In the genomic region with DNA sequence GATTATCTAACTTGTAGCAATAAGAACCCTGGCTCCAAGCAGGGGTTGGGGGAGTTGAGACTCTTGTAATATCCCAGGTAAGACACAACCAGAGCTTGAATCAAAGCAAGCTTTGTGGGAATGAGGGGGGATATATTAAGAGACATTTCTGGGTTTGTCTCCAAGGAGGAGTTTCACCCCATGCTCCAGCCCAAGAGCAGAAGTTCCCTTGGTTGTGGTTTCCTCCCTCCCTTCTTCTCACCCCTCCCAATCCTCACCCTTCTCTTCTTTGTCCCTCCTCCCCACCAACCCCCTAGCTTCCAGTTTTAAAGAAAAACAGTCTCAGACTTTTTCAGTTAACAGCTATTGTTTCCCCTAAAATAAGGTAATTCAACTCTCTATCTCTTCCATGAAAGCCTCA, we compare ENCODE assay signal across 1 cellular context.
TF ChIP-seq lines count a peak whose summit lies in the region.

No MANE protein-coding gene starts in this region.

TF ChIP-seq in GM23338, 12 proteins besides CTCF, POLR2A, EP300 and RAD21 (continued from another document):
- TF ChIP-seq, protein P1, sequence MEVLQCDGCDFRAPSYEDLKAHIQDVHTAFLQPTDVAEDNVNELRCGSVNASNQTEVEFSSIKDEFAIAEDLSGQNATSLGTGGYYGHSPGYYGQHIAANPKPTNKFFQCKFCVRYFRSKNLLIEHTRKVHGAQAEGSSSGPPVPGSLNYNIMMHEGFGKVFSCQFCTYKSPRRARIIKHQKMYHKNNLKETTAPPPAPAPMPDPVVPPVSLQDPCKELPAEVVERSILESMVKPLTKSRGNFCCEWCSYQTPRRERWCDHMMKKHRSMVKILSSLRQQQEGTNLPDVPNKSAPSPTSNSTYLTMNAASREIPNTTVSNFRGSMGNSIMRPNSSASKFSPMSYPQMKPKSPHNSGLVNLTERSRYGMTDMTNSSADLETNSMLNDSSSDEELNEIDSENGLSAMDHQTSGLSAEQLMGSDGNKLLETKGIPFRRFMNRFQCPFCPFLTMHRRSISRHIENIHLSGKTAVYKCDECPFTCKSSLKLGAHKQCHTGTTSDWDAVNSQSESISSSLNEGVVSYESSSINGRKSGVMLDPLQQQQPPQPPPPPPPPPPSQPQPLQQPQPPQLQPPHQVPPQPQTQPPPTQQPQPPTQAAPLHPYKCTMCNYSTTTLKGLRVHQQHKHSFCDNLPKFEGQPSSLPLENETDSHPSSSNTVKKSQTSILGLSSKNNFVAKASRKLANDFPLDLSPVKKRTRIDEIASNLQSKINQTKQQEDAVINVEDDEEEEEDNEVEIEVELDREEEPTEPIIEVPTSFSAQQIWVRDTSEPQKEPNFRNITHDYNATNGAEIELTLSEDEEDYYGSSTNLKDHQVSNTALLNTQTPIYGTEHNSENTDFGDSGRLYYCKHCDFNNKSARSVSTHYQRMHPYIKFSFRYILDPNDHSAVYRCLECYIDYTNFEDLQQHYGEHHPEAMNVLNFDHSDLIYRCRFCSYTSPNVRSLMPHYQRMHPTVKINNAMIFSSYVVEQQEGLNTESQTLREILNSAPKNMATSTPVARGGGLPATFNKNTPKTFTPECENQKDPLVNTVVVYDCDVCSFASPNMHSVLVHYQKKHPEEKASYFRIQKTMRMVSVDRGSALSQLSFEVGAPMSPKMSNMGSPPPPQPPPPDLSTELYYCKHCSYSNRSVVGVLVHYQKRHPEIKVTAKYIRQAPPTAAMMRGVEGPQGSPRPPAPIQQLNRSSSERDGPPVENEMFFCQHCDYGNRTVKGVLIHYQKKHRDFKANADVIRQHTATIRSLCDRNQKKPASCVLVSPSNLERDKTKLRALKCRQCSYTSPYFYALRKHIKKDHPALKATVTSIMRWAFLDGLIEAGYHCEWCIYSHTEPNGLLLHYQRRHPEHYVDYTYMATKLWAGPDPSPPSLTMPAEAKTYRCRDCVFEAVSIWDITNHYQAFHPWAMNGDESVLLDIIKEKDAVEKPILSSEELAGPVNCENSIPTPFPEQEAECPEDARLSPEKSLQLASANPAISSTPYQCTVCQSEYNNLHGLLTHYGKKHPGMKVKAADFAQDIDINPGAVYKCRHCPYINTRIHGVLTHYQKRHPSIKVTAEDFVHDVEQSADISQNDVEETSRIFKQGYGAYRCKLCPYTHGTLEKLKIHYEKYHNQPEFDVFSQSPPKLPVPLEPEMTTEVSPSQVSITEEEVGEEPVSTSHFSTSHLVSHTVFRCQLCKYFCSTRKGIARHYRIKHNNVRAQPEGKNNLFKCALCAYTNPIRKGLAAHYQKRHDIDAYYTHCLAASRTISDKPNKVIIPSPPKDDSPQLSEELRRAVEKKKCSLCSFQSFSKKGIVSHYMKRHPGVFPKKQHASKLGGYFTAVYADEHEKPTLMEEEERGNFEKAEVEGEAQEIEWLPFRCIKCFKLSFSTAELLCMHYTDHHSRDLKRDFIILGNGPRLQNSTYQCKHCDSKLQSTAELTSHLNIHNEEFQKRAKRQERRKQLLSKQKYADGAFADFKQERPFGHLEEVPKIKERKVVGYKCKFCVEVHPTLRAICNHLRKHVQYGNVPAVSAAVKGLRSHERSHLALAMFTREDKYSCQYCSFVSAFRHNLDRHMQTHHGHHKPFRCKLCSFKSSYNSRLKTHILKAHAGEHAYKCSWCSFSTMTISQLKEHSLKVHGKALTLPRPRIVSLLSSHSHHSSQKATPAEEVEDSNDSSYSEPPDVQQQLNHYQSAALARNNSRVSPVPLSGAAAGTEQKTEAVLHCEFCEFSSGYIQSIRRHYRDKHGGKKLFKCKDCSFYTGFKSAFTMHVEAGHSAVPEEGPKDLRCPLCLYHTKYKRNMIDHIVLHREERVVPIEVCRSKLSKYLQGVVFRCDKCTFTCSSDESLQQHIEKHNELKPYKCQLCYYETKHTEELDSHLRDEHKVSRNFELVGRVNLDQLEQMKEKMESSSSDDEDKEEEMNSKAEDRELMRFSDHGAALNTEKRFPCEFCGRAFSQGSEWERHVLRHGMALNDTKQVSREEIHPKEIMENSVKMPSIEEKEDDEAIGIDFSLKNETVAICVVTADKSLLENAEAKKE (CRISPR knock-in tag; IDR thresholded peaks at IDR 0.05): no peak
- TF ChIP-seq EZH2phosphoT487 (IDR thresholded peaks at IDR 0.05; ENCODE audit: unreplicated experiment) (no peak), CREB1 (CRISPR knock-in tag; IDR thresholded peaks at IDR 0.05; ENCODE audit: low read depth) (no peak), POLR2AphosphoS5 (IDR thresholded peaks at IDR 0.05; ENCODE audit: low read depth) (no peak), NANOG (IDR thresholded peaks at IDR 0.05; ENCODE audit: borderline replicate concordance) (no peak)
- TF ChIP-seq, protein P2, sequence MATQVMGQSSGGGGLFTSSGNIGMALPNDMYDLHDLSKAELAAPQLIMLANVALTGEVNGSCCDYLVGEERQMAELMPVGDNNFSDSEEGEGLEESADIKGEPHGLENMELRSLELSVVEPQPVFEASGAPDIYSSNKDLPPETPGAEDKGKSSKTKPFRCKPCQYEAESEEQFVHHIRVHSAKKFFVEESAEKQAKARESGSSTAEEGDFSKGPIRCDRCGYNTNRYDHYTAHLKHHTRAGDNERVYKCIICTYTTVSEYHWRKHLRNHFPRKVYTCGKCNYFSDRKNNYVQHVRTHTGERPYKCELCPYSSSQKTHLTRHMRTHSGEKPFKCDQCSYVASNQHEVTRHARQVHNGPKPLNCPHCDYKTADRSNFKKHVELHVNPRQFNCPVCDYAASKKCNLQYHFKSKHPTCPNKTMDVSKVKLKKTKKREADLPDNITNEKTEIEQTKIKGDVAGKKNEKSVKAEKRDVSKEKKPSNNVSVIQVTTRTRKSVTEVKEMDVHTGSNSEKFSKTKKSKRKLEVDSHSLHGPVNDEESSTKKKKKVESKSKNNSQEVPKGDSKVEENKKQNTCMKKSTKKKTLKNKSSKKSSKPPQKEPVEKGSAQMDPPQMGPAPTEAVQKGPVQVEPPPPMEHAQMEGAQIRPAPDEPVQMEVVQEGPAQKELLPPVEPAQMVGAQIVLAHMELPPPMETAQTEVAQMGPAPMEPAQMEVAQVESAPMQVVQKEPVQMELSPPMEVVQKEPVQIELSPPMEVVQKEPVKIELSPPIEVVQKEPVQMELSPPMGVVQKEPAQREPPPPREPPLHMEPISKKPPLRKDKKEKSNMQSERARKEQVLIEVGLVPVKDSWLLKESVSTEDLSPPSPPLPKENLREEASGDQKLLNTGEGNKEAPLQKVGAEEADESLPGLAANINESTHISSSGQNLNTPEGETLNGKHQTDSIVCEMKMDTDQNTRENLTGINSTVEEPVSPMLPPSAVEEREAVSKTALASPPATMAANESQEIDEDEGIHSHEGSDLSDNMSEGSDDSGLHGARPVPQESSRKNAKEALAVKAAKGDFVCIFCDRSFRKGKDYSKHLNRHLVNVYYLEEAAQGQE (IDR thresholded peaks at IDR 0.05; ENCODE audit: unreplicated experiment): no peak
